ENCODE assay signal across 1 cellular context in genomic region chr14:74616507-74616906, GRCh38.
TF ChIP-seq lines count a peak whose summit lies in the region.

No MANE protein-coding gene starts in this region.

TF ChIP-seq in endothelial cell of umbilical vein, 7 proteins besides CTCF, POLR2A, EP300 and RAD21 (continued from another document):
- TF ChIP-seq GATA2 (IDR thresholded peaks at IDR 0.05; ENCODE audit: insufficient read depth, insufficient read length, low read depth, low read length) (peak; percentile 50), MYC (IDR thresholded peaks at IDR 0.05; ENCODE audit: low read depth, low read length) (peak; percentile 77), POLR2AphosphoS5 (IDR thresholded peaks at IDR 0.05; ENCODE audit: insufficient read depth, low read depth, low read length) (peak; percentile 76), JUN (IDR thresholded peaks at IDR 0.05; ENCODE audit: borderline replicate concordance, insufficient read depth, insufficient read length, low read depth) (peak; percentile 95), MAX (IDR thresholded peaks at IDR 0.05; ENCODE audit: insufficient read depth, insufficient read length) (no peak), EZH2 (IDR thresholded peaks at IDR 0.05; ENCODE audit: borderline replicate concordance, low read depth, low read length, severe bottlenecking) (no peak)
